ENCODE assay signal across 3 cellular contexts in the genomic region with DNA sequence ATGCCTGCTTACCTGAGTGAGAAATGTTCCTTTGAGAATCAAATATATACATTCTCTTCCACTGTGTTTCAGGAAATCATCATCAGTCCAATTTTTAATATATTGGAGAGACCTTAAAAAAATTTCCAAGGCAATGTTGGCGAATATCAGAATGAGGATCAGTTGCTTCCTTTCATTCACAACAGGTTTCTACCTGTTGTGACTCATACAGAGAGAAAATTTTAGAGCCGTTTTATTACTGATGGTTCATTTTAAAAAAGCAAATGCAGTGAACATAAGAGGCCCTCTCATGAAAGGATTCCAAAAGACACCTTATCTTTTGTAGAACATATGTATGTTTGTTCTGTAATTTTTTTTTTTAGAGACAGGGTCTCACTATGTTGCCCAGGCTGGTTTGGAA.
TF ChIP-seq lines count a peak whose summit lies in the region.

No MANE protein-coding gene starts in this region.

TF ChIP-seq in HEK293, 187 proteins besides CTCF, POLR2A, EP300 and RAD21:
- TF ChIP-seq ZNF184 (tag by site-specific recombination; IDR thresholded peaks at IDR 0.05) (no peak), ZNF626 (tag by site-specific recombination; IDR thresholded peaks at IDR 0.05) (no peak), ZNF707 (tag by site-specific recombination; IDR thresholded peaks at IDR 0.05) (no peak), SCRT2 (tag by site-specific recombination; IDR thresholded peaks at IDR 0.05) (peak; percentile 81), SCRT1 (tag by site-specific recombination; IDR thresholded peaks at IDR 0.05; ENCODE audit: borderline replicate concordance) (peak; percentile 78; the same call in 1 of the 2 replicates), ZNF350 (tag by site-specific recombination; IDR thresholded peaks at IDR 0.05) (peak; percentile 26; the same call in 1 of the 2 replicates)
- TF ChIP-seq, protein P1, sequence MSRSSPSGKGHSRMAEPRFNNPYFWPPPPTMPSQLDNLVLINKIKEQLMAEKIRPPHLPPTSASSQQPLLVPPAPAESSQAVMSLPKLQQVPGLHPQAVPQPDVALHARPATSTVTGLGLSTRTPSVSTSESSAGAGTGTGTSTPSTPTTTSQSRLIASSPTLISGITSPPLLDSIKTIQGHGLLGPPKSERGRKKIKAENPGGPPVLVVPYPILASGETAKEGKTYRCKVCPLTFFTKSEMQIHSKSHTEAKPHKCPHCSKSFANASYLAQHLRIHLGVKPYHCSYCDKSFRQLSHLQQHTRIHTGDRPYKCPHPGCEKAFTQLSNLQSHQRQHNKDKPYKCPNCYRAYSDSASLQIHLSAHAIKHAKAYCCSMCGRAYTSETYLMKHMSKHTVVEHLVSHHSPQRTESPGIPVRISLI (tag by site-specific recombination; IDR thresholded peaks at IDR 0.05), result no peak

TF ChIP-seq in GM12878, 131 proteins besides CTCF, POLR2A, EP300 and RAD21:
- TF ChIP-seq, protein P2, sequence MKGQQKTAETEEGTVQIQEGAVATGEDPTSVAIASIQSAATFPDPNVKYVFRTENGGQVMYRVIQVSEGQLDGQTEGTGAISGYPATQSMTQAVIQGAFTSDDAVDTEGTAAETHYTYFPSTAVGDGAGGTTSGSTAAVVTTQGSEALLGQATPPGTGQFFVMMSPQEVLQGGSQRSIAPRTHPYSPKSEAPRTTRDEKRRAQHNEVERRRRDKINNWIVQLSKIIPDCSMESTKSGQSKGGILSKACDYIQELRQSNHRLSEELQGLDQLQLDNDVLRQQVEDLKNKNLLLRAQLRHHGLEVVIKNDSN (IDR thresholded peaks at IDR 0.05; ENCODE audit: borderline replicate concordance, extremely low read length, insufficient read depth, low read depth, low read length), result no peak
- no peak for TF ChIP-seq MTA2 (IDR thresholded peaks at IDR 0.05; ENCODE audit: low read depth)
- no peak for TF ChIP-seq IKZF1 (conservative IDR thresholded peaks at IDR 0.05)
- no peak for TF ChIP-seq PAX5 (IDR thresholded peaks at IDR 0.05; ENCODE audit: borderline replicate concordance, low read depth, low read length)
- TF ChIP-seq, protein P3, sequence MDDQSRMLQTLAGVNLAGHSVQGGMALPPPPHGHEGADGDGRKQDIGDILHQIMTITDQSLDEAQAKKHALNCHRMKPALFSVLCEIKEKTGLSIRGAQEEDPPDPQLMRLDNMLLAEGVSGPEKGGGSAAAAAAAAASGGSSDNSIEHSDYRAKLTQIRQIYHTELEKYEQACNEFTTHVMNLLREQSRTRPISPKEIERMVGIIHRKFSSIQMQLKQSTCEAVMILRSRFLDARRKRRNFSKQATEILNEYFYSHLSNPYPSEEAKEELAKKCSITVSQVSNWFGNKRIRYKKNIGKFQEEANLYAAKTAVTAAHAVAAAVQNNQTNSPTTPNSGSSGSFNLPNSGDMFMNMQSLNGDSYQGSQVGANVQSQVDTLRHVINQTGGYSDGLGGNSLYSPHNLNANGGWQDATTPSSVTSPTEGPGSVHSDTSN (IDR thresholded peaks at IDR 0.05; ENCODE audit: insufficient replicate concordance, low read depth, low read length), result no peak
- TF ChIP-seq JUNB (IDR thresholded peaks at IDR 0.05), result peak; percentile 52; the same call in 1 of the 2 replicates
- no peak for TF ChIP-seq MEF2A (IDR thresholded peaks at IDR 0.05; ENCODE audit: insufficient read depth, low read depth, low read length)
- TF ChIP-seq CEBPB (IDR thresholded peaks at IDR 0.05; ENCODE audit: borderline replicate concordance in 1 of 2, low read depth in 2 of 2, low read length in 2 of 2), result no peak

TF ChIP-seq in neural cell, 6 proteins besides CTCF, POLR2A, EP300 and RAD21:
- TF ChIP-seq SMC3 (conservative IDR thresholded peaks at IDR 0.05; ENCODE audit: poor library complexity) (no peak), MXI1 (conservative IDR thresholded peaks at IDR 0.05; ENCODE audit: poor library complexity, severe bottlenecking) (no peak), TAF1 (IDR thresholded peaks at IDR 0.05; ENCODE audit: low read depth) (no peak), POLR2AphosphoS5 (IDR thresholded peaks at IDR 0.05) (no peak), EZH2 (IDR thresholded peaks at IDR 0.05; ENCODE audit: borderline replicate concordance, insufficient read depth, low read length, poor library complexity, severe bottlenecking) (no peak)
- TF ChIP-seq, protein P4, sequence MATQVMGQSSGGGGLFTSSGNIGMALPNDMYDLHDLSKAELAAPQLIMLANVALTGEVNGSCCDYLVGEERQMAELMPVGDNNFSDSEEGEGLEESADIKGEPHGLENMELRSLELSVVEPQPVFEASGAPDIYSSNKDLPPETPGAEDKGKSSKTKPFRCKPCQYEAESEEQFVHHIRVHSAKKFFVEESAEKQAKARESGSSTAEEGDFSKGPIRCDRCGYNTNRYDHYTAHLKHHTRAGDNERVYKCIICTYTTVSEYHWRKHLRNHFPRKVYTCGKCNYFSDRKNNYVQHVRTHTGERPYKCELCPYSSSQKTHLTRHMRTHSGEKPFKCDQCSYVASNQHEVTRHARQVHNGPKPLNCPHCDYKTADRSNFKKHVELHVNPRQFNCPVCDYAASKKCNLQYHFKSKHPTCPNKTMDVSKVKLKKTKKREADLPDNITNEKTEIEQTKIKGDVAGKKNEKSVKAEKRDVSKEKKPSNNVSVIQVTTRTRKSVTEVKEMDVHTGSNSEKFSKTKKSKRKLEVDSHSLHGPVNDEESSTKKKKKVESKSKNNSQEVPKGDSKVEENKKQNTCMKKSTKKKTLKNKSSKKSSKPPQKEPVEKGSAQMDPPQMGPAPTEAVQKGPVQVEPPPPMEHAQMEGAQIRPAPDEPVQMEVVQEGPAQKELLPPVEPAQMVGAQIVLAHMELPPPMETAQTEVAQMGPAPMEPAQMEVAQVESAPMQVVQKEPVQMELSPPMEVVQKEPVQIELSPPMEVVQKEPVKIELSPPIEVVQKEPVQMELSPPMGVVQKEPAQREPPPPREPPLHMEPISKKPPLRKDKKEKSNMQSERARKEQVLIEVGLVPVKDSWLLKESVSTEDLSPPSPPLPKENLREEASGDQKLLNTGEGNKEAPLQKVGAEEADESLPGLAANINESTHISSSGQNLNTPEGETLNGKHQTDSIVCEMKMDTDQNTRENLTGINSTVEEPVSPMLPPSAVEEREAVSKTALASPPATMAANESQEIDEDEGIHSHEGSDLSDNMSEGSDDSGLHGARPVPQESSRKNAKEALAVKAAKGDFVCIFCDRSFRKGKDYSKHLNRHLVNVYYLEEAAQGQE (IDR thresholded peaks at IDR 0.05; ENCODE audit: borderline replicate concordance), result no peak
